Comparison of ENCODE assay signal across 8 cellular contexts in the genomic region with DNA sequence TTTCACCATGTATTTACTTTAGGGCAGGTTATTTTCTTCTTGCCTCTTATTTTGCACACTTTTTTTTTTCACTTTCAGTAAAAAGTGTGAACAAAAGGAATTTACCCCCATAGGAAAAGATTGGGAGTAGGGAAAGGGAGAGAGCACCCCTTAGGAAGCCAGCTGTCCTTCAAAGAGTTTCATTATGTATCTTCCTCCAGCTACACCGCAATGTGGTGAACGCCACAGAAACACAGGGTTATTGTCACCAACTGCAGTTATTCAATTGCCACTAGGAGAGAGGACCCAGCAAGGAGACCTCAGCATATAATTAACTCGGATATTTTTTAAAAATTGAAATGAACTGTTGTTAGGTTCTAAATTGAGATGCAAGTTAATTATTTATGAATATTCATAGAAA.
DNase-seq lines count a peak whose midpoint lies in the region; ATAC-seq and FAIRE-seq lines count a peak whose summit lies in the region.

No MANE protein-coding gene starts in this region.

- intact Hi-C loops in activated CD4-positive, alpha-beta T cell treated with anti-CD3 and anti-CD28 coated beads, Interleukin-2, amount 10 ng/mL, durations not matched to agents 24 days and 14 days (cut with micrococcal nuclease), result no loop called here

- peak; percentile 68 for ATAC-seq in GM18867 (IDR thresholded peaks at IDR 0.05; ENCODE audit: unreplicated experiment)
- peak; percentile 73 for ATAC-seq in HG02623 (IDR thresholded peaks at IDR 0.05; ENCODE audit: unreplicated experiment)

- H3K27ac Mint-ChIP-seq in activated CD4-positive, alpha-beta T cell treated with anti-CD3 and anti-CD28 coated beads, Interleukin-2, amount 10 ng/mL, durations not matched to agents 24 days and 14 days, result no peak overlapping the region

- DNase-seq in NCI-H2227 treated with DMSO at 0.1 percent for 48 hours (lab: John Stamatoyannopoulos, UW), result peak; percentile 29
- DNase-seq in COLO668 (lab: John Stamatoyannopoulos, UW; ENCODE audit: unreplicated experiment), result no peak
- DNase-seq in activated CD4-positive, alpha-beta T cell treated with anti-CD3 and anti-CD28 coated beads, Interleukin-2, amount 10 ng/mL, durations not matched to agents 24 days and 14 days, result no peak
- DNase-seq in activated CD4-positive, CD25-positive, alpha-beta regulatory T cell (lab: John Stamatoyannopoulos, UW), result no peak
- DNase-seq in activated T-cell treated with anti-CD3 and anti-CD28 coated beads for 4 hours, result no peak

- H3K9me3 Mint-ChIP-seq in activated CD4-positive, alpha-beta T cell treated with anti-CD3 and anti-CD28 coated beads, Interleukin-2, amount 10 ng/mL, durations not matched to agents 24 days and 14 days, result no peaks in the 10 kb centered on the region

- H3K27me3 Mint-ChIP-seq in activated CD4-positive, alpha-beta T cell treated with anti-CD3 and anti-CD28 coated beads, Interleukin-2, amount 10 ng/mL, durations not matched to agents 24 days and 14 days, result no peaks in the 10 kb centered on the region

- peak; percentile 21 for FAIRE-seq in islet of Langerhans (lab: Jason Lieb, UNC)

- H3K36me3 Mint-ChIP-seq in activated CD4-positive, alpha-beta T cell treated with anti-CD3 and anti-CD28 coated beads, Interleukin-2, amount 10 ng/mL, durations not matched to agents 24 days and 14 days (ENCODE audit: low read depth), result no peaks in the 10 kb centered on the region

- no peaks in the 10 kb centered on the region for H3K4me1 Mint-ChIP-seq in activated CD4-positive, alpha-beta T cell treated with anti-CD3 and anti-CD28 coated beads, Interleukin-2, amount 10 ng/mL, durations not matched to agents 24 days and 14 days

- H3K4me3 Mint-ChIP-seq in activated CD4-positive, alpha-beta T cell treated with anti-CD3 and anti-CD28 coated beads, Interleukin-2, amount 10 ng/mL, durations not matched to agents 24 days and 14 days, result no peak overlapping the region
